7 cellular contexts compared by ENCODE assay signal in the genomic region with DNA sequence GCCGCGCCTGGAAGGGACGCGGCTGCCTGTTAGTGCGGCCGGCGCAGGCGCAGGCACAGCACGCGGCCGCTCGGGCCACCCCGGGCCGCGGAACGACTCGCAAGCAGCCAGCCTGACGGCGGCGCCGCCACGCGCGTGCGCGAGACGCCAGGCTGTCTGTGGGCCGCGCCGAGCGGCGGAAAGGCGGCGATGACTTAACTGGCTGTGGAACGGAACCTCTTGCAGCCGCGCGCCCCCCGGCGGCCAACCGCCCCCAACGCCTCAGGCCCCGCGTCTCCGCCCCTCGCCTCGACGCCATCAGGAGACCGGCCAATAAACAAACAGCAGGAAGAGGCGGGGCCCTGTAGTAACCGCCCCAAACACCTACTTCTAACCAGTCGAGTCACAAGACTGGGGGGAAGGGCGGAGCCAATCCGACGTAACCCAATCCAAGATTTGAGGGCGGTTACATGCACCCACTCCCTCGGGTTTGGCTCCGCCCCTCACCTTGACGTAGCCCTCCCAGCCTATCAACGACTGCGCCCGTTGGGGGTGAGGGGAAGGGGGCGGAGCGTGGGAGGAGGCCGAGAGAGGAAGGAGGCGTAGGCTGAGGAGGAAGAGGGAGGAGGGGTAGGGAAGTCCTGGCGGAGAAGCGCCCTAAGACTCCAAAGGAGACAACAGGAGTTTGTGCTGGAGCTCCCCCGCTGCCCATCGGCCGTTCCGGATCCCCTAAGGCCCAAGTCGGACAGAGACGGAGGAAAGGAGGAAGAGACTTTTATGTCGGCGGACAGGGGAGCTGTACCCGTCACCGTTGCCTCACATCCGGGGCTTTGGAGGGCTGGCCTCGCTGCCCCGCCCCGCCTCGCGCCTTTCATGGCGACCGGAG. TPM values are rescaled to one million over a fixed set of nuclear protein-coding genes. Genes with fewer than 3 reads are reported as not detected.
DNase-seq lines count a peak whose midpoint lies in the region; ATAC-seq and TF ChIP-seq lines count a peak whose summit lies in the region.

Gene FBRS, plus strand, starts transcription at position 566 of the 865 bp plus-strand sequence. CDS start 1,088 bp downstream, outside the sequence.

- in situ Hi-C loops in astrocyte of the cerebellum (cut with HindIII; ENCODE audit: low sequenced_read_pairs), result no loop called here

- TF ChIP-seq CTCF in astrocyte of the cerebellum (IDR thresholded peaks at IDR 0.05; ENCODE audit: low read depth, low read length, missing control alignments), result peak; percentile 77

- peak within 1 kb of the TSS; percentile 82 for H3K4me3 ChIP-seq in astrocyte of the cerebellum (ENCODE audit: low read depth, low read length)

- ATAC-seq in GM18499 (IDR thresholded peaks at IDR 0.05; ENCODE audit: insufficient read depth, unreplicated experiment) (peak; percentile 64), HG02970 (IDR thresholded peaks at IDR 0.05; ENCODE audit: low FRiP score, unreplicated experiment) (peak; percentile 68)

- peak; percentile 100 for DNase-seq in NCI-H1930 (lab: John Stamatoyannopoulos, UW)
- DNase-seq in T-helper 22 cell (ENCODE audit: low read depth), result peak; percentile 100
- peak; percentile 100 for DNase-seq in astrocyte of the cerebellum (ENCODE audit: low read depth)
- DNase-seq in hepatic stellate cell (ENCODE audit: low spot score), result peak; percentile 99
- DNase-seq in renal cortical epithelial cell (ENCODE audit: low read depth), result peak; percentile 100

RNA-seq across cellular contexts. Expression of gene FBRS, which starts in this region (rescaled TPM):
- 7.5 and 20.6 TPM in 2 replicates for total RNA-seq in renal cortical epithelial cell

Comparison
In these comparisons a context has a peak if more than half of its experiments do, and no peak if none do; other contexts are left out.
1. Peak in every context shown above with its lines: DNase-seq, ATAC-seq and H3K4me3 ChIP-seq.